8 cellular contexts compared by ENCODE assay signal in genomic region chr11:568306-569259, GRCh38. TPM values are rescaled to one million over a fixed set of nuclear protein-coding genes. Genes with fewer than 3 reads are reported as not detected.
DNase-seq lines count a peak whose midpoint lies in the region; ATAC-seq and TF ChIP-seq lines count a peak whose summit lies in the region.

No MANE protein-coding gene starts in this region.

- H3K36me3 ChIP-seq in BJ (ENCODE audit: control insufficient read depth, insufficient read depth, low read length): peaks cover 15% of the 10 kb centered on the region
- H3K36me3 ChIP-seq in colonic mucosa: no peaks in the 10 kb centered on the region

- peak overlapping the region; percentile 86 for H3K27ac ChIP-seq in colonic mucosa

- H3K9me3 Mint-ChIP-seq in activated CD4-positive, alpha-beta T cell treated with anti-CD3 and anti-CD28 coated beads for 36 hours (ENCODE audit: low read depth): no peaks in the 10 kb centered on the region

- POLR2A ChIA-PET in BJ (lab: Charles Lee): interaction anchor here (0.6 kb wide), 1 partner anchor 310 kb away, joined by 16 read pairs; no protein-coding TSS in a partner anchor
- POLR2A ChIA-PET in activated CD4-positive, alpha-beta T cell treated with anti-CD3 and anti-CD28 coated beads for 36 hours (lab: Charles Lee): interaction anchor here (0.6 to 0.7 kb wide), 2 partner anchors 293 to 361 kb away, joined by 3 to 5 read pairs; partner anchors contain the start of genes BET1L and RIC8A

- peak overlapping the region; percentile 99 for H3K4me3 ChIP-seq in BJ (ENCODE audit: low read depth, low read length)
- H3K4me3 ChIP-seq in colonic mucosa: peak overlapping the region; percentile 63

- intact Hi-C loops in activated CD4-positive, alpha-beta T cell treated with anti-CD3 and anti-CD28 coated beads for 36 hours (cut with DNase I, micrococcal nuclease): loop anchor here (1.0 to 2.0 kb wide), 11 partner anchors 8 to 332 kb away; partner anchors contain the start of genes LMNTD2 (in 2 of the 2), RASSF7 (in 2 of the 2), HRAS (in 1 of the 2) and IRF7 (in 1 of the 2)
- intact Hi-C loops in colonic mucosa (cut with DNase I): no loop called here

- no peaks in the 10 kb centered on the region for H3K4me1 Mint-ChIP-seq in activated CD4-positive, alpha-beta T cell treated with anti-CD3 and anti-CD28 coated beads for 36 hours

- CTCF ChIA-PET in BJ (lab: Yijun Ruan, JAX): interaction anchor here (0.6 to 1.6 kb wide), 4 partner anchors 33 to 251 kb away, joined by 3 to 5 read pairs (median 3); partner anchors contain the start of gene HRAS
- CTCF ChIA-PET in activated CD4-positive, alpha-beta T cell treated with anti-CD3 and anti-CD28 coated beads for 36 hours (lab: Charles Lee): interaction anchor here (0.6 to 1.6 kb wide), 2 partner anchors 14 to 35 kb away, joined by 3 to 4 read pairs; no protein-coding TSS in a partner anchor

- H3K9ac ChIP-seq in colonic mucosa (ENCODE audit: low read depth in 2 of 2, low read length in 2 of 2): peak overlapping the region; percentile 81 to 94

- ATAC-seq in HG03442 (IDR thresholded peaks at IDR 0.05; ENCODE audit: unreplicated experiment) (peak; percentile 83), left lobe of liver (peak; percentile 79)
- peak; percentile 93 for ATAC-seq in activated CD4-positive, alpha-beta T cell treated with anti-CD3 and anti-CD28 coated beads for 36 hours

- no peaks in the 10 kb centered on the region for H3K27me3 Mint-ChIP-seq in activated CD4-positive, alpha-beta T cell treated with anti-CD3 and anti-CD28 coated beads for 36 hours

- peak overlapping the region; percentile 72 for H3K27ac Mint-ChIP-seq in activated CD4-positive, alpha-beta T cell treated with anti-CD3 and anti-CD28 coated beads for 36 hours

- H3K36me3 Mint-ChIP-seq in activated CD4-positive, alpha-beta T cell treated with anti-CD3 and anti-CD28 coated beads for 36 hours (ENCODE audit: low read depth): peaks cover 13% of the 10 kb centered on the region

- peak; percentile 65 for DNase-seq in BJ (ENCODE audit: low read depth)
- peak; percentile 99 for DNase-seq in GM19240 (ENCODE audit: insufficient read length, low spot score)
- DNase-seq in NCI-H510A treated with DMSO at 0.1 percent for 48 hours (lab: John Stamatoyannopoulos, UW): peak; percentile 79
- peak; percentile 97 for DNase-seq in activated CD4-positive, alpha-beta T cell treated with anti-CD3 and anti-CD28 coated beads for 36 hours
- DNase-seq in colonic mucosa: peak; percentile 94
- peak; percentile 97 for DNase-seq in left lobe of liver (ENCODE audit: low spot score)
- peak; percentile 89 to 94 for DNase-seq in stimulated activated CD4-positive, alpha-beta T cell treated with anti-CD3 and anti-CD28 coated beads, Interleukin-2, amount 100 ng/mL, for 24 hours

- TF ChIP-seq CTCF in BJ (IDR thresholded peaks at IDR 0.05; ENCODE audit: insufficient read depth, low read depth, low read length): no peak
- TF ChIP-seq CTCF in colonic mucosa (IDR thresholded peaks at IDR 0.05): no peak

- H3K4me3 Mint-ChIP-seq in activated CD4-positive, alpha-beta T cell treated with anti-CD3 and anti-CD28 coated beads for 36 hours: peak overlapping the region; percentile 88

- no peaks in the 10 kb centered on the region for H3K27me3 ChIP-seq in BJ (ENCODE audit: control insufficient read depth, insufficient read depth, low read length)
- H3K27me3 ChIP-seq in colonic mucosa: no peaks in the 10 kb centered on the region

- no peaks in the 10 kb centered on the region for H3K9me3 ChIP-seq in colonic mucosa

- no peaks in the 10 kb centered on the region for H3K4me1 ChIP-seq in colonic mucosa

RNA-seq across cellular contexts. Expression of gene PHRF1, which starts 7.7 kb away (rescaled TPM):
- 6.8 and 10.7 TPM in 2 replicates for polyA plus RNA-seq in BJ (2011; rRNA removed)
- polyA minus RNA-seq in BJ (2011; rRNA and poly(A)+ RNA removed): 5.8 and 8.0 TPM in 2 replicates
- total RNA-seq in activated CD4-positive, alpha-beta T cell treated with anti-CD3 and anti-CD28 coated beads for 36 hours: 10 to 100 TPM; 40.0 to 44.5 TPM
- total RNA-seq in colonic mucosa (10 to 100 TPM; 29.4 to 41.9 TPM), left lobe of liver (25.4 TPM)

RNA-seq across cellular contexts. Expression of gene RASSF7, which starts 7.8 kb away (rescaled TPM):
- 17.3 and 25.1 TPM in 2 replicates for polyA plus RNA-seq in BJ (2011; rRNA removed)
- 4.0 and 6.5 TPM in 2 replicates for polyA minus RNA-seq in BJ (2011; rRNA and poly(A)+ RNA removed)
- total RNA-seq in activated CD4-positive, alpha-beta T cell treated with anti-CD3 and anti-CD28 coated beads for 36 hours: 10 to 100 TPM; 16.8 TPM
- 100 to 1,000 TPM; 108 to 139 TPM for total RNA-seq in colonic mucosa
- total RNA-seq in left lobe of liver: 36.6 TPM

RNA-seq across cellular contexts. Expression of gene LMNTD2, which starts 8.0 kb away (rescaled TPM):
- 1.6 and 2.5 TPM in 2 replicates for polyA plus RNA-seq in BJ (2011; rRNA removed)
- polyA minus RNA-seq in BJ (2011; rRNA and poly(A)+ RNA removed): 0.66 and 0.77 TPM in 2 replicates
- 1 to 10 TPM; 2.7 to 4.9 TPM for total RNA-seq in activated CD4-positive, alpha-beta T cell treated with anti-CD3 and anti-CD28 coated beads for 36 hours
- total RNA-seq in colonic mucosa (10 to 100 TPM in 1 of 2 donors, 1 to 10 TPM in 1; 9.8 to 13.6 TPM), left lobe of liver (13.4 TPM)

RNA-seq across cellular contexts. Expression of gene LRRC56, which starts 31.3 kb away (rescaled TPM):
- 0.92 and 1.5 TPM in 2 replicates for polyA plus RNA-seq in BJ (2011; rRNA removed)
- polyA minus RNA-seq in BJ (2011; rRNA and poly(A)+ RNA removed): 0.31 and 0.71 TPM in 2 replicates
- total RNA-seq in activated CD4-positive, alpha-beta T cell treated with anti-CD3 and anti-CD28 coated beads for 36 hours: under 1 TPM; 0.96 to 0.98 TPM
- total RNA-seq in colonic mucosa: 1 to 10 TPM; 2.8 to 3.2 TPM
- 0.93 TPM for total RNA-seq in left lobe of liver

RNA-seq across cellular contexts. Expression of gene HRAS, which starts 33.2 kb away (rescaled TPM):
- polyA plus RNA-seq in BJ (2011; rRNA removed): 50.3 and 90.4 TPM in 2 replicates
- 49.1 and 69.2 TPM in 2 replicates for polyA minus RNA-seq in BJ (2011; rRNA and poly(A)+ RNA removed)
- 10 to 100 TPM; 26.8 to 41.9 TPM for total RNA-seq in activated CD4-positive, alpha-beta T cell treated with anti-CD3 and anti-CD28 coated beads for 36 hours
- total RNA-seq in colonic mucosa (10 to 100 TPM; 38.4 to 67.0 TPM), left lobe of liver (12.9 TPM)

Comparison
In these comparisons a context has a peak if more than half of its experiments do, and no peak if none do; other contexts are left out.
1. Peak in every context shown above with its lines: DNase-seq, ATAC-seq, H3K4me3 ChIP-seq and H3K27ac ChIP-seq.